Comparison of ENCODE assay signal across 8 cellular contexts in the genomic region with DNA sequence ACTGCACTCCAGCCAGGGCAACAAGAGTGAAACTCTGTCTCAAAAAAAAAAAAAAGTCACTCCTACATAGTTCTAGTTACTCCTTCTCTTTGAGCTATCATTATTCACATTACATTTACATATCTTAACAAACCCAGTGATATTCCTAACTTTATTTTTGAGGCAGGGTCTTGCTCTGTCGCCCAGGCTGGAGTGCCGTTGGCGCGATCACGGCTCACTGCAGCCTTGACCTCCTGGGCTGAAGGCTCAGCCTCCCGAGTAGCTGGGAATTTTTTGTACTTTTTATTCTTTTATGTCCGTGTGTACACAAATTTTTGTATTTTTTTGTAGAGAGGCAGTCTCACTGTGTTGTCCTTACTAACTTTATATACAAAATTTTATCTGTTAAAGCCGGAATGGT. TPM values are rescaled to one million over a fixed set of nuclear protein-coding genes. Genes with fewer than 3 reads are reported as not detected.
DNase-seq lines count a peak whose midpoint lies in the region; ATAC-seq and TF ChIP-seq lines count a peak whose summit lies in the region.

No MANE protein-coding gene starts in this region.

- H3K36me3 Mint-ChIP-seq in CD4-positive, CD25-positive, alpha-beta regulatory T cell: peaks cover 7% of the 10 kb centered on the region
- H3K36me3 Mint-ChIP-seq in natural killer cell: no peaks in the 10 kb centered on the region

- in situ Hi-C loops in brain microvascular endothelial cell (cut with HindIII; ENCODE audit: low pct_ligation_motif_present, low sequenced_read_pairs): no loop called here

- H3K9ac ChIP-seq in HUES64 (ENCODE audit: low read depth, low read length): no peak overlapping the region

- no peak for DNase-seq in CD4-positive, CD25-positive, alpha-beta regulatory T cell
- DNase-seq in brain microvascular endothelial cell: no peak
- DNase-seq in natural killer cell: no peak
- no peak for DNase-seq in AG20443 (ENCODE audit: low spot score)
- DNase-seq in GM10266 (ENCODE audit: extremely low spot score): no peak
- DNase-seq in SW480 (ENCODE audit: low spot score): no peak
- no peak for DNase-seq in ascending aorta (ENCODE audit: low spot score in 2 of 2)

- peaks cover 0 to 2% (median 0%) of the 10 kb centered on the region in 7 donors for H3K9me3 Mint-ChIP-seq in CD4-positive, CD25-positive, alpha-beta regulatory T cell
- no peaks in the 10 kb centered on the region for H3K9me3 Mint-ChIP-seq in natural killer cell

- no peaks in the 10 kb centered on the region for H3K9me3 ChIP-seq in CD4-positive, CD25-positive, alpha-beta regulatory T cell (ENCODE audit: control insufficient read depth in 2 of 2, low read length in 2 of 2)
- H3K9me3 ChIP-seq in HUES64 (ENCODE audit: insufficient read depth, low read depth, low read length) (no peaks in the 10 kb centered on the region), ascending aorta (no peaks in the 10 kb centered on the region)

- H3K27me3 ChIP-seq in CD4-positive, CD25-positive, alpha-beta regulatory T cell (ENCODE audit: control insufficient read depth, insufficient read depth, low read length): no peaks in the 10 kb centered on the region
- no peaks in the 10 kb centered on the region for H3K27me3 ChIP-seq in HUES64 (ENCODE audit: insufficient read depth, low read length)
- H3K27me3 ChIP-seq in brain microvascular endothelial cell (replicated peaks): no peaks in the 10 kb centered on the region
- H3K27me3 ChIP-seq in ascending aorta: no peaks in the 10 kb centered on the region

- peaks cover 42% of the 10 kb centered on the region for H3K36me3 ChIP-seq in CD4-positive, CD25-positive, alpha-beta regulatory T cell (ENCODE audit: control insufficient read depth, insufficient read depth, low read length)
- peaks cover 66% of the 10 kb centered on the region for H3K36me3 ChIP-seq in HUES64 (ENCODE audit: insufficient read depth, low read length)
- H3K36me3 ChIP-seq in brain microvascular endothelial cell (replicated peaks): peaks cover 57% of the 10 kb centered on the region
- H3K36me3 ChIP-seq in ascending aorta: peaks cover 43 to 66% of the 10 kb centered on the region in 2 donors

- H3K4me3 ChIP-seq in CD4-positive, CD25-positive, alpha-beta regulatory T cell (ENCODE audit: low read depth, low read length): no peak overlapping the region
- H3K4me3 ChIP-seq in HUES64 (ENCODE audit: low read length): peak overlapping the region; percentile 60; the same call in 1 of the 2 replicates
- H3K4me3 ChIP-seq in brain microvascular endothelial cell (ENCODE audit: low read depth, low read length): no peak overlapping the region
- H3K4me3 ChIP-seq in ascending aorta: peak overlapping the region in 1 of 2 donors; percentile 75

- H3K4me1 ChIP-seq in CD4-positive, CD25-positive, alpha-beta regulatory T cell (ENCODE audit: control insufficient read depth, insufficient read depth, low read length, poor library complexity, severe bottlenecking): peaks cover 25% of the 10 kb centered on the region
- H3K4me1 ChIP-seq in HUES64 (ENCODE audit: insufficient read depth, low read length): no peaks in the 10 kb centered on the region; the same call in 1 of the 2 replicates
- H3K4me1 ChIP-seq in ascending aorta: peaks cover 8 to 14% of the 10 kb centered on the region in 2 donors

- peaks cover 0 to 30% (median 12%) of the 10 kb centered on the region in 4 donors for H3K4me1 Mint-ChIP-seq in CD4-positive, CD25-positive, alpha-beta regulatory T cell
- H3K4me1 Mint-ChIP-seq in natural killer cell: peaks cover 11 to 25% of the 10 kb centered on the region in 2 donors

- peaks cover 9% of the 10 kb centered on the region for H3K27me3 Mint-ChIP-seq in CD4-positive, CD25-positive, alpha-beta regulatory T cell
- H3K27me3 Mint-ChIP-seq in natural killer cell (ENCODE audit: low read depth in 2 of 2): no peaks in the 10 kb centered on the region

- peak overlapping the region in 1 of 3 donors; percentile 96 for H3K27ac Mint-ChIP-seq in CD4-positive, CD25-positive, alpha-beta regulatory T cell
- peak overlapping the region; percentile 91 to 100 for H3K27ac Mint-ChIP-seq in natural killer cell

- intact Hi-C loops in natural killer cell (cut with micrococcal nuclease) (loop anchor here (1.0 kb wide), 1 partner anchor 30 kb away; a partner anchor contains a TSS), ascending aorta (cut with DNase I) (loop anchor here (1.0 to 5.0 kb wide), 5 partner anchors 31 to 75 kb away; a partner anchor contains a TSS)

- 92% methylated on average over 8 of the region's 8 CpGs for WGBS in HUES64

- no peak for ATAC-seq in CD4-positive, CD25-positive, alpha-beta regulatory T cell (ENCODE audit: low read depth in 2 of 2)
- ATAC-seq in natural killer cell: no peak

- H3K4me3 Mint-ChIP-seq in CD4-positive, CD25-positive, alpha-beta regulatory T cell: peak overlapping the region; percentile 90 to 99 (median 98)
- peak overlapping the region; percentile 95 for H3K4me3 Mint-ChIP-seq in natural killer cell

- no peak for TF ChIP-seq CTCF in brain microvascular endothelial cell (IDR thresholded peaks at IDR 0.05; ENCODE audit: low read depth, low read length, missing control alignments)
- TF ChIP-seq CTCF in natural killer cell (IDR thresholded peaks at IDR 0.05): no peak
- no peak for TF ChIP-seq CTCF in GM10266 (IDR thresholded peaks at IDR 0.05; ENCODE audit: control insufficient read depth, insufficient read depth, low read depth, missing control alignments)
- no peak for TF ChIP-seq CTCF in ascending aorta (IDR thresholded peaks at IDR 0.05)

- H3K27ac ChIP-seq in CD4-positive, CD25-positive, alpha-beta regulatory T cell (ENCODE audit: insufficient read depth, low read length, poor library complexity, severe bottlenecking): no peak overlapping the region
- H3K27ac ChIP-seq in HUES64 (ENCODE audit: low read depth, low read length) (no peak overlapping the region), brain microvascular endothelial cell (peak overlapping the region; percentile 93), ascending aorta (no peak overlapping the region)

RNA-seq across cellular contexts. Expression of a gene that starts 0.6 kb away (rescaled TPM):
- 1,352 TPM for total RNA-seq in CD4-positive, CD25-positive, alpha-beta regulatory T cell
- polyA plus RNA-seq in CD4-positive, CD25-positive, alpha-beta regulatory T cell: 1,000 to 10,000 TPM; 2,869 to 3,453 (median 3,084) TPM
- polyA plus RNA-seq in HUES64 (2013, experiment 1 of 2): 1,974 TPM
- polyA plus RNA-seq in HUES64 (2013, experiment 2 of 2): 1,812 TPM
- total RNA-seq in natural killer cell (100 to 1,000 TPM; 731 to 872 (median 837) TPM), ascending aorta (3,111 TPM)

RNA-seq across cellular contexts. Expression of a gene that starts 12.3 kb away (rescaled TPM):
- total RNA-seq in CD4-positive, CD25-positive, alpha-beta regulatory T cell: 0.25 TPM
- under 1 TPM in 2 of 4 donors, not detected in 2; 0.06 to 0.07 TPM for polyA plus RNA-seq in CD4-positive, CD25-positive, alpha-beta regulatory T cell
- polyA plus RNA-seq in HUES64 (2013, experiment 1 of 2): 1.5 TPM
- polyA plus RNA-seq in HUES64 (2013, experiment 2 of 2): 1.8 TPM
- under 1 TPM; 0.14 to 0.58 (median 0.27) TPM for total RNA-seq in natural killer cell
- total RNA-seq in ascending aorta: not detected

RNA-seq across cellular contexts. Expression of a gene that starts 30.2 kb away (rescaled TPM):
- total RNA-seq in CD4-positive, CD25-positive, alpha-beta regulatory T cell: 153 TPM
- polyA plus RNA-seq in CD4-positive, CD25-positive, alpha-beta regulatory T cell: 1 to 10 TPM; 2.4 to 5.3 (median 4.2) TPM
- 139 TPM for polyA plus RNA-seq in HUES64 (2013, experiment 1 of 2)
- 144 TPM for polyA plus RNA-seq in HUES64 (2013, experiment 2 of 2)
- total RNA-seq in natural killer cell: 100 to 1,000 TPM; 166 to 207 (median 170) TPM
- 15.8 TPM for total RNA-seq in ascending aorta

RNA-seq across cellular contexts. Expression of a gene that starts 36.3 kb away (rescaled TPM):
- 6.7 TPM for total RNA-seq in CD4-positive, CD25-positive, alpha-beta regulatory T cell
- polyA plus RNA-seq in CD4-positive, CD25-positive, alpha-beta regulatory T cell: 10 to 100 TPM; 10.4 to 20.2 (median 14.2) TPM
- polyA plus RNA-seq in HUES64 (2013, experiment 1 of 2): 12.3 TPM
- polyA plus RNA-seq in HUES64 (2013, experiment 2 of 2): 18.2 TPM
- total RNA-seq in natural killer cell (1 to 10 TPM; 5.1 to 7.5 (median 7.1) TPM), ascending aorta (56.4 TPM)

RNA-seq across cellular contexts. Expression of a gene that starts 41.4 kb away (rescaled TPM):
- total RNA-seq in CD4-positive, CD25-positive, alpha-beta regulatory T cell: 33.4 TPM
- 10 to 100 TPM; 42.2 to 64.0 (median 54.0) TPM for polyA plus RNA-seq in CD4-positive, CD25-positive, alpha-beta regulatory T cell
- 31.0 TPM for polyA plus RNA-seq in HUES64 (2013, experiment 1 of 2)
- polyA plus RNA-seq in HUES64 (2013, experiment 2 of 2): 31.1 TPM
- total RNA-seq in natural killer cell (10 to 100 TPM; 30.2 to 42.2 (median 34.3) TPM), ascending aorta (32.7 TPM)
